8 cellular contexts compared by ENCODE assay signal in the genomic region with DNA sequence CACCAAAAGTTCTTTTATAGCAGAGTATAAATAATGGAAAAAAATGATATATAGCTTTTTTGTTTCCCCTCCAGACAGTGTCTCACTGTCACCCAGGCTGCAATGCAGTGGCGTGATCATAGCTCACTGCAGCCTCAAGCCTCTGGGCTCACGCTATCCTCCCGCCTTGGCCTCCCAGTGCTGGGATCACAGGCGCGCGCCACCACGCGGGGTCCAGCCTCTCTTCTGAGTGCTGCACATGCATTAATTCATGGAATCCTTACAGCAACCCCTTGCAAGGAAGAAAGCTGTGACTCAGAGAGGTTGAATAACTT. TPM values are rescaled to one million over a fixed set of nuclear protein-coding genes. Genes with fewer than 3 reads are reported as not detected.
DNase-seq lines count a peak whose midpoint lies in the region; ATAC-seq and TF ChIP-seq lines count a peak whose summit lies in the region.

No MANE protein-coding gene starts in this region.

- H3K4me1 ChIP-seq in mammary epithelial cell (ENCODE audit: insufficient read depth, low read length) (peaks cover 13% of the 10 kb centered on the region), upper lobe of right lung (peaks cover 7% of the 10 kb centered on the region)

- peak overlapping the region; percentile 85 for H3K27ac Mint-ChIP-seq in activated T-cell treated with anti-CD3 and anti-CD28 coated beads, Interleukin-2, amount 50 U/mL, for 24 hours
- no peak overlapping the region for H3K27ac Mint-ChIP-seq in memory B cell

- dilution Hi-C loops in mammary epithelial cell (cut with HindIII; ENCODE audit: low sequenced_read_pairs): no loop called here

- H3K9me3 Mint-ChIP-seq in activated T-cell treated with anti-CD3 and anti-CD28 coated beads, Interleukin-2, amount 50 U/mL, for 24 hours: no peaks in the 10 kb centered on the region
- H3K9me3 Mint-ChIP-seq in memory B cell: no peaks in the 10 kb centered on the region

- H3K4me1 Mint-ChIP-seq in activated T-cell treated with anti-CD3 and anti-CD28 coated beads, Interleukin-2, amount 50 U/mL, for 24 hours (ENCODE audit: low read depth): peaks cover 20% of the 10 kb centered on the region
- H3K4me1 Mint-ChIP-seq in memory B cell: peaks cover 8% of the 10 kb centered on the region

- H3K4me3 Mint-ChIP-seq in activated T-cell treated with anti-CD3 and anti-CD28 coated beads, Interleukin-2, amount 50 U/mL, for 24 hours: peak overlapping the region; percentile 59
- H3K4me3 Mint-ChIP-seq in memory B cell: peak overlapping the region; percentile 80

- no peak for DNase-seq in activated T-cell treated with anti-CD3 and anti-CD28 coated beads, Interleukin-2, amount 50 U/mL, for 24 hours
- DNase-seq in activated T-cell treated with anti-CD3 and anti-CD28 coated beads for 4 hours: no peak
- DNase-seq in mammary epithelial cell: no peak
- DNase-seq in memory B cell (ENCODE audit: low spot score in 2 of 2): no peak
- DNase-seq in upper lobe of right lung: no peak
- DNase-seq in SKM-1 (lab: John Stamatoyannopoulos, UW; ENCODE audit: unreplicated experiment): no peak

- in situ Hi-C loops in mammary epithelial cell (cut with MboI; ENCODE audit: low sequenced_read_pairs in 2 of 2): no loop called here

- BruUV-seq in mammary epithelial cell (replicated peaks; lab: Mats Ljungman, UMichigan): no TSS peak

- H3K4me3 ChIP-seq in mammary epithelial cell (replicated peaks in 1 of 3; ENCODE audit: insufficient read depth in 1 of 3, low read depth in 2 of 3, low read length in 3 of 3) (peak overlapping the region; percentile 64 to 83 (median 80)), upper lobe of right lung (peak overlapping the region; percentile 64)

- H3K4me2 ChIP-seq in mammary epithelial cell (ENCODE audit: insufficient read depth, low read depth, low read length): peak overlapping the region; percentile 93

- H3K9me3 ChIP-seq in mammary epithelial cell (replicated peaks; ENCODE audit: insufficient read depth, low read length) (no peaks in the 10 kb centered on the region), upper lobe of right lung (no peaks in the 10 kb centered on the region)

- no peak for TF ChIP-seq CTCF in mammary epithelial cell (conservative IDR thresholded peaks at IDR 0.05 in 1 of 2, IDR thresholded peaks at IDR 0.05 in 1 of 2; ENCODE audit: extremely low read depth in 1 of 2, insufficient read depth in 1 of 2, low read depth in 1 of 2, low read length in 2 of 2)
- TF ChIP-seq CTCF in upper lobe of right lung (IDR thresholded peaks at IDR 0.05): no peak

- H3K36me3 ChIP-seq in mammary epithelial cell (ENCODE audit: insufficient read depth, low read length) (no peaks in the 10 kb centered on the region), upper lobe of right lung (no peaks in the 10 kb centered on the region)

- H3K27me3 Mint-ChIP-seq in activated T-cell treated with anti-CD3 and anti-CD28 coated beads, Interleukin-2, amount 50 U/mL, for 24 hours: peaks cover 5% of the 10 kb centered on the region
- peaks cover 4% of the 10 kb centered on the region for H3K27me3 Mint-ChIP-seq in memory B cell

- no peaks in the 10 kb centered on the region for H4K20me1 ChIP-seq in mammary epithelial cell (ENCODE audit: insufficient read depth, low read length)

- intact Hi-C loops in mammary epithelial cell (cut with micrococcal nuclease) (loop anchor here (1.0 kb wide), 2 partner anchors 18 to 70 kb away; a partner anchor contains a TSS), upper lobe of right lung (cut with DNase I) (no loop called here)

- no peaks in the 10 kb centered on the region for H3K36me3 Mint-ChIP-seq in activated T-cell treated with anti-CD3 and anti-CD28 coated beads, Interleukin-2, amount 50 U/mL, for 24 hours (ENCODE audit: low read depth)
- H3K36me3 Mint-ChIP-seq in memory B cell: no peaks in the 10 kb centered on the region

- no peaks in the 10 kb centered on the region for H3K79me2 ChIP-seq in mammary epithelial cell (ENCODE audit: insufficient read depth, low read length)

- no peaks in the 10 kb centered on the region for H3K27me3 ChIP-seq in mammary epithelial cell (ENCODE audit: insufficient read depth, low read length)
- H3K27me3 ChIP-seq in upper lobe of right lung: no peaks in the 10 kb centered on the region

- H2AFZ ChIP-seq in mammary epithelial cell (ENCODE audit: low read depth, low read length): peak overlapping the region; percentile 100

- peak overlapping the region; percentile 73 for H3K9ac ChIP-seq in mammary epithelial cell (ENCODE audit: insufficient read depth, low read length)

- WGBS in mammary epithelial cell (ENCODE audit: low coverage, missing lambda C conversion rate): 34% methylated on average over 8 of the region's 8 CpGs

- peak overlapping the region; percentile 51 for H3K27ac ChIP-seq in mammary epithelial cell (ENCODE audit: insufficient read depth, low read depth, low read length)
- peak overlapping the region; percentile 83 for H3K27ac ChIP-seq in upper lobe of right lung

- CTCF ChIA-PET in mammary epithelial cell (lab: Charles Lee; ENCODE audit: low non-redundant PET): interaction anchor here (0.8 kb wide), 1 partner anchor 10 kb away, joined by 7 read pairs; no protein-coding TSS in a partner anchor

- ATAC-seq in memory B cell (ENCODE audit: low read depth) (no peak), upper lobe of right lung (peak; percentile 4), GM21360 (IDR thresholded peaks at IDR 0.05; ENCODE audit: unreplicated experiment) (no peak), HG02678 (IDR thresholded peaks at IDR 0.05; ENCODE audit: unreplicated experiment) (no peak)

RNA-seq across cellular contexts. Expression of a gene that starts 18.0 kb away (rescaled TPM):
- total RNA-seq in mammary epithelial cell (10 to 100 TPM; 13.6 to 19.2 TPM), upper lobe of right lung (13.3 TPM)
- polyA plus RNA-seq in mammary epithelial cell: 4.9 TPM
- polyA minus RNA-seq in mammary epithelial cell: 9.8 TPM

RNA-seq across cellular contexts. Expression of a gene that starts 42.9 kb away (rescaled TPM):
- total RNA-seq in mammary epithelial cell (10 to 100 TPM; 62.8 to 66.4 TPM), upper lobe of right lung (93.6 TPM)
- 45.7 TPM for polyA plus RNA-seq in mammary epithelial cell
- 94.0 TPM for polyA minus RNA-seq in mammary epithelial cell

RNA-seq across cellular contexts. Expression of a gene that starts 43.2 kb away (rescaled TPM):
- total RNA-seq in mammary epithelial cell: 1 to 10 TPM; 1.5 to 8.3 TPM
- 7.6 TPM for polyA plus RNA-seq in mammary epithelial cell
- polyA minus RNA-seq in mammary epithelial cell: not detected
- total RNA-seq in upper lobe of right lung: 5.5 TPM

RNA-seq across cellular contexts. Expression of a gene that starts 56.8 kb away (rescaled TPM):
- total RNA-seq in mammary epithelial cell (10 to 100 TPM; 15.3 to 39.3 TPM), upper lobe of right lung (26.0 TPM)
- 29.2 TPM for polyA plus RNA-seq in mammary epithelial cell
- polyA minus RNA-seq in mammary epithelial cell: 6.8 TPM
